ENCODE assay signal across 8 cellular contexts in the genomic region with DNA sequence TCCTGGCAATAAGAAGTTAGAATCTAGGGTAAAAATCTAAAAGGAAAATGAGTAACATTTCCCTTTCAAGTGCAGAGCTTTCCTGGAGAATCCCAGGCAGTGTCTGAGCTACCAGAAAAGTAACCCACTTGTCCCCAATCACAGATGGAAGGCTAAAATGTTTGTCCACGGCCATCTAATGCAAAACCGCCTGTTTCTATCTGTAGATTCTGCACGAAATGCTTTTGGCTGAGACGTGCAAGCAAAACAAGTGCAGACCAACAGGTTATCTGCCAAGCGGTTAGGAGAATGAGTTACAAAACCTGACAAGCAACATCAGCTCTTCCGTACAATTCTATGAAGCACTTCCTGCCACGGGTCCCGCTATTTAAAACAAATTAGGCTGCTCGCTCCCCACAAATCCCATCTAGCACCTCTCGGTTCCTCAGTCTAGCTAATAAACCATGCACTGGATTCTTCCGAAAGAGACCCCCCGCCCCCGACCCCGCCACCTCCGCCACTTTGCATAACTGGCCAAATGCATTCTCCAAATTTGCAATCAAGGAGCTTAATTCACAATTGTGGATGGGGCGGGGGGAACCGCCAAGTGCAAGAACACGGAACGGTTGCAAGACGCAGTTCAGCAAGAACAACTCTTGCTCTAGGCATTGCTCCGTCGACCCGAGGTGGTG. TPM values are rescaled to one million over a fixed set of nuclear protein-coding genes. Genes with fewer than 3 reads are reported as not detected.
DNase-seq lines count a peak whose midpoint lies in the region; ATAC-seq, FAIRE-seq and TF ChIP-seq lines count a peak whose summit lies in the region.

No MANE protein-coding gene starts in this region.

- H3K27ac Mint-ChIP-seq in chondrocyte (ENCODE audit: unreplicated experiment), result peak overlapping the region; percentile 92

- peak overlapping the region; percentile 50 to 82 for H3K18ac ChIP-seq in mesenchymal stem cell (ENCODE audit: low read depth in 1 of 2, low read length in 2 of 2)

- H3K27me3 ChIP-seq in RWPE2 (ENCODE audit: insufficient read depth, poor library complexity, severe bottlenecking) (no peaks in the 10 kb centered on the region), mesenchymal stem cell (ENCODE audit: control insufficient read depth in 1 of 2, insufficient read depth in 1 of 2, low read length in 2 of 2) (no peaks in the 10 kb centered on the region), upper lobe of left lung (no peaks in the 10 kb centered on the region)

- DNase-seq in AG09309 (ENCODE audit: low read depth) (no peak), RWPE2 (ENCODE audit: low spot score) (no peak), chondrocyte (ENCODE audit: low spot score) (no peak), mesenchymal stem cell (peak; percentile 51), upper lobe of left lung (no peak), HTR-8/SVneo (ENCODE audit: insufficient read length, low spot score) (no peak)

- no peak for TF ChIP-seq EP300 in upper lobe of left lung (IDR thresholded peaks at IDR 0.05)

- H3K4me3 Mint-ChIP-seq in chondrocyte (ENCODE audit: unreplicated experiment), result peak overlapping the region; percentile 92

- H4K91ac ChIP-seq in mesenchymal stem cell (ENCODE audit: low read length), result no peak overlapping the region

- no peak overlapping the region for H2AK5ac ChIP-seq in mesenchymal stem cell (ENCODE audit: low read length, severe bottlenecking)

- peaks cover 4% of the 10 kb centered on the region for H3K36me3 Mint-ChIP-seq in chondrocyte (ENCODE audit: low read depth)

- TF ChIP-seq CTCF in AG09309 (IDR thresholded peaks at IDR 0.05; ENCODE audit: control insufficient read depth, insufficient read depth, low read depth, low read length, missing control alignments), result no peak
- TF ChIP-seq CTCF in RWPE2 (IDR thresholded peaks at IDR 0.05; ENCODE audit: poor library complexity, severe bottlenecking), result no peak
- no peak for TF ChIP-seq CTCF in chondrocyte (IDR thresholded peaks at IDR 0.05)
- TF ChIP-seq CTCF in upper lobe of left lung (IDR thresholded peaks at IDR 0.05), result no peak

- peaks cover 3% of the 10 kb centered on the region for H3K79me1 ChIP-seq in mesenchymal stem cell (replicated peaks; ENCODE audit: low read length, poor library complexity, severe bottlenecking)

- H2AFZ ChIP-seq in mesenchymal stem cell (ENCODE audit: low read depth, low read length), result peak overlapping the region; percentile 23

- no peaks in the 10 kb centered on the region for H3K9me3 Mint-ChIP-seq in chondrocyte (ENCODE audit: low read depth)

- ATAC-seq in GM18505 (IDR thresholded peaks at IDR 0.05; ENCODE audit: unreplicated experiment) (peak; percentile 10), HG03159 (IDR thresholded peaks at IDR 0.05; ENCODE audit: unreplicated experiment) (peak; percentile 30), RWPE2 (ENCODE audit: low read depth) (peak; percentile 9; the same call in 2 of the 3 replicates), upper lobe of left lung (ENCODE audit: low FRiP score in 2 of 2) (no peak)

- H2BK15ac ChIP-seq in mesenchymal stem cell (ENCODE audit: low read depth, poor library complexity, severe bottlenecking), result no peak overlapping the region

- H3K36me3 ChIP-seq in RWPE2 (ENCODE audit: low read depth) (peaks cover 10% of the 10 kb centered on the region), mesenchymal stem cell (ENCODE audit: control insufficient read depth in 1 of 2, insufficient read depth in 2 of 2, low read depth in 1 of 2, low read length in 2 of 2) (peaks cover 0 to 5% of the 10 kb centered on the region in 2 experiments), upper lobe of left lung (no peaks in the 10 kb centered on the region)

- H3K27me3 Mint-ChIP-seq in chondrocyte (ENCODE audit: low read depth), result no peaks in the 10 kb centered on the region

- H3K4me3 ChIP-seq in AG09309 (ENCODE audit: control insufficient read depth, low read depth, low read length) (peak overlapping the region; percentile 76), RWPE2 (ENCODE audit: severe bottlenecking) (peak overlapping the region; percentile 62), mesenchymal stem cell (ENCODE audit: insufficient read depth in 1 of 2, low read depth in 1 of 2, low read length in 2 of 2) (peak overlapping the region; percentile 78 to 97), upper lobe of left lung (peak overlapping the region; percentile 70 to 94 (median 78))

- H3K27ac ChIP-seq in RWPE2 (ENCODE audit: poor library complexity, severe bottlenecking) (peak overlapping the region; percentile 68), mesenchymal stem cell (ENCODE audit: low read length, poor library complexity, severe bottlenecking) (peak overlapping the region; percentile 82), upper lobe of left lung (peak overlapping the region; percentile 96 to 99 (median 98))

- no peak overlapping the region for H3K23ac ChIP-seq in mesenchymal stem cell (ENCODE audit: low read length in 2 of 2)

- H3K4me1 ChIP-seq in RWPE2 (ENCODE audit: insufficient read depth, poor library complexity, severe bottlenecking) (peaks cover 8% of the 10 kb centered on the region), mesenchymal stem cell (ENCODE audit: control insufficient read depth, insufficient read depth, low read depth, low read length) (peaks cover 3% of the 10 kb centered on the region), upper lobe of left lung (peaks cover 10 to 30% (median 15%) of the 10 kb centered on the region in 4 donors)

- H3K4me1 Mint-ChIP-seq in chondrocyte (ENCODE audit: low read depth), result peaks cover 51% of the 10 kb centered on the region

- no peak overlapping the region for H2BK120ac ChIP-seq in mesenchymal stem cell (ENCODE audit: low read depth, low read length)

- TF ChIP-seq POLR2A in GM18505 (IDR thresholded peaks at IDR 0.05; ENCODE audit: borderline replicate concordance, extremely low read depth, insufficient read depth, insufficient read length) (peak; percentile 4), upper lobe of left lung (IDR thresholded peaks at IDR 0.05) (no peak)

- H3K9ac ChIP-seq in mesenchymal stem cell (ENCODE audit: low read length), result peak overlapping the region; percentile 90

- WGBS in mesenchymal stem cell, result under 1% methylated on average over 23 of the region's 23 CpGs
- WGBS in upper lobe of left lung, 2 donors, result 1 to 2% methylated on average over 22 to 23 of the region's 23 CpGs

- no peak overlapping the region for H2BK12ac ChIP-seq in mesenchymal stem cell (ENCODE audit: low read length in 2 of 2)

- H3K14ac ChIP-seq in mesenchymal stem cell (ENCODE audit: low read length in 2 of 2), result peak overlapping the region in 1 of 2 experiments; percentile 94

- H4K8ac ChIP-seq in mesenchymal stem cell (ENCODE audit: low read length), result no peak overlapping the region

- H3K9me3 ChIP-seq in RWPE2 (ENCODE audit: severe bottlenecking) (no peaks in the 10 kb centered on the region), mesenchymal stem cell (ENCODE audit: control insufficient read depth, low read length) (no peaks in the 10 kb centered on the region), upper lobe of left lung (no peaks in the 10 kb centered on the region)

- peak overlapping the region; percentile 23 for H2BK5ac ChIP-seq in mesenchymal stem cell (ENCODE audit: low read depth, low read length, poor library complexity, severe bottlenecking)

- peak overlapping the region in 1 of 2 experiments; percentile 78 for H3K4ac ChIP-seq in mesenchymal stem cell (ENCODE audit: low read depth in 1 of 2, low read length in 2 of 2)

- FAIRE-seq in HTR-8/SVneo (lab: Jason Lieb, UNC), result no peak

- H3K4me2 ChIP-seq in mesenchymal stem cell (ENCODE audit: low read length, poor library complexity, severe bottlenecking), result peak overlapping the region; percentile 75

RNA-seq across cellular contexts. Expression of a gene that starts 1.4 kb away (rescaled TPM):
- total RNA-seq in chondrocyte (95.1 to 127 TPM (median 102 TPM) in 3 replicates), upper lobe of left lung (100 to 1,000 TPM in 2 of 6 donors, 10 to 100 TPM in 4; 67.1 to 132 (median 81.2) TPM)
- polyA plus RNA-seq in mesenchymal stem cell (2013, experiment 1 of 2), result 112 TPM
- polyA plus RNA-seq in mesenchymal stem cell (2013, experiment 2 of 2), result 114 TPM

Comparison
In these comparisons a context has a peak if more than half of its experiments do, and no peak if none do; other contexts are left out.
1. ATAC-seq: peak in GM18505 (single experiment), HG03159 (single experiment) and RWPE2 (single experiment); none in upper lobe of left lung (0 of 2).
2. Peak in every context shown above with its lines, with median percentiles within 50 percentile points of each other: H3K4me3 ChIP-seq and H3K27ac ChIP-seq.